17 cellular contexts compared by ENCODE assay signal in genomic region chr12:75628916-75629315, GRCh38.
"Had no signal": no experiment of that assay in that cellular context is flagged by ENCODE, and none has a peak within 500 bp of the region (broad histone marks: within the 10 kb centered on the region; RNA-seq: fewer than 3 reads in every experiment).

No MANE protein-coding gene starts in this region.

- FAIRE-seq: bronchial epithelial cell, endometrium, urothelium cell line had no signal

- DNase-seq: activated CD4-positive, alpha-beta T cell treated with anti-CD3 and anti-CD28 coated beads, Interleukin-2, amount 50 U/mL, for 48 hours; activated CD4-positive, CD25-positive, alpha-beta regulatory T cell treated with anti-CD3 and anti-CD28 coated beads, Interleukin-2, amount 50 U/mL, for 72 hours; activated gamma-delta T cell treated with Interleukin-2 at 50 U/mL for 16 hours; activated naive CD8-positive, alpha-beta T cell treated with anti-CD3 and anti-CD28 coated beads for 36 hours; activated T-cell treated with anti-CD3 and anti-CD28 coated beads, Interleukin-2, amount 50 U/mL, for 48 hours; anterior cingulate cortex; dorsolateral prefrontal cortex; foreskin fibroblast; glutamatergic neuron; natural killer cell; occipital lobe; retina; thyroid gland had no signal

- ATAC-seq: natural killer cell had no signal

- H3K9me3 ChIP-seq: esophagus muscularis mucosa, thyroid gland had no signal

- H3K36me3 ChIP-seq: esophagus muscularis mucosa, thyroid gland had no signal

- H3K4me1 ChIP-seq: esophagus muscularis mucosa had no signal

- H3K4me3 ChIP-seq: dorsolateral prefrontal cortex, esophagus muscularis mucosa, thyroid gland had no signal

- H3K27ac ChIP-seq: dorsolateral prefrontal cortex, esophagus muscularis mucosa had no signal

- H3K27me3 ChIP-seq: dorsolateral prefrontal cortex, esophagus muscularis mucosa, thyroid gland had no signal
